8 cellular contexts compared by ENCODE assay signal in the genomic region with DNA sequence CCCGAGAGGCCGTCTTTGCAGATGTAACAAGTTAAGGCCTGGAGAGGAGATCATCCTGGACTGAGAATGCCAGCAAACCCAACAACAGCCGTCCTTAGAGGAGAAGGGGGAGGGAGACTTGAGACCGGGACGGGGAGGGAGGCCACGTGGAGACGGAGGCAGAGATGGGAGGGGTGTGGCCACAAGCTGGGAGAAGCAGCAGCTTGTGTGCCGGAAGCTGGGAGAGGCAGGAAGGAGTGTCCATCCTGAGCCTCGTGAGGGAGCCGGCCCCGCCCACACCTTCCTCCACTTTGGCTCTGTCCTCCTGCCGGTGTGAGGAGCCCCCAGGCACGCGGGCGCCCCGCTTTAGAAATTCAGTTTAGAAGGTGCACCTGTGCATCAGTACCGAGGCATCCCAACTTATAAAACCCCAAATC.
A peak's percentile ranks its signal among the peaks of the same experiment; 100 is the strongest.
DNase-seq lines count a peak whose midpoint lies in the region; ATAC-seq and TF ChIP-seq lines count a peak whose summit lies in the region.

No MANE protein-coding gene starts in this region.

- TF ChIP-seq CTCF in WERI-Rb-1 (IDR thresholded peaks at IDR 0.05; ENCODE audit: low read depth, low read length) = no peak

- peaks cover 8% of the 10 kb centered on the region for H3K4me1 ChIP-seq in effector memory CD4-positive, alpha-beta T cell (ENCODE audit: control insufficient read depth, insufficient read depth, low read length, poor library complexity, severe bottlenecking)

- DNase-seq in Right ventricle myocardium superior = peak; percentile 47
- no peak for DNase-seq in cardiac septum (ENCODE audit: low spot score)
- DNase-seq in NCI-H2029 treated with DMSO at 0.1 percent for 48 hours (lab: John Stamatoyannopoulos, UW) = peak; percentile 27
- peak; percentile 91 for DNase-seq in WERI-Rb-1
- peak; percentile 32 for DNase-seq in left ventricle myocardium superior
- DNase-seq in skeletal muscle cell (ENCODE audit: low read depth) = peak; percentile 34
- no peak for DNase-seq in effector memory CD4-positive, alpha-beta T cell

- intact Hi-C loops in Right ventricle myocardium superior (cut with DNase I) = no loop called here
- intact Hi-C loops in cardiac septum (cut with DNase I) = loop anchor here (5.0 kb wide), 2 partner anchors 445 to 980 kb away; no protein-coding TSS in a partner anchor
- intact Hi-C loops in left ventricle myocardium superior (cut with micrococcal nuclease) = no loop called here

- H3K36me3 ChIP-seq in WERI-Rb-1 = no peaks in the 10 kb centered on the region
- H3K36me3 ChIP-seq in effector memory CD4-positive, alpha-beta T cell (ENCODE audit: control insufficient read depth, insufficient read depth, low read length) = no peaks in the 10 kb centered on the region

- peak; percentile 34 for ATAC-seq in Right ventricle myocardium superior (ENCODE audit: poor library complexity)
- ATAC-seq in left ventricle myocardium superior = peak; percentile 49
- no peak for ATAC-seq in GM19463 (IDR thresholded peaks at IDR 0.05; ENCODE audit: unreplicated experiment)

- no peaks in the 10 kb centered on the region for H3K27me3 ChIP-seq in WERI-Rb-1 (ENCODE audit: insufficient read depth, low read depth, severe bottlenecking)
- no peaks in the 10 kb centered on the region for H3K27me3 ChIP-seq in effector memory CD4-positive, alpha-beta T cell (replicated peaks; ENCODE audit: control insufficient read depth, insufficient read depth, low read length, poor library complexity, severe bottlenecking)

- H3K27ac ChIP-seq in WERI-Rb-1 = no peak overlapping the region
- H3K27ac ChIP-seq in effector memory CD4-positive, alpha-beta T cell (ENCODE audit: insufficient read depth, low read length, poor library complexity, severe bottlenecking) = no peak overlapping the region

- H3K4me3 ChIP-seq in WERI-Rb-1 (ENCODE audit: low read depth, low read length) = peak overlapping the region; percentile 32
- peak overlapping the region; percentile 40 for H3K4me3 ChIP-seq in skeletal muscle cell (ENCODE audit: low read depth, low read length)
- H3K4me3 ChIP-seq in effector memory CD4-positive, alpha-beta T cell (ENCODE audit: insufficient read depth, low read depth, low read length, poor library complexity, severe bottlenecking) = no peak overlapping the region

- no peaks in the 10 kb centered on the region for H3K9me3 ChIP-seq in WERI-Rb-1 (ENCODE audit: severe bottlenecking)
- H3K9me3 ChIP-seq in effector memory CD4-positive, alpha-beta T cell (ENCODE audit: control insufficient read depth, low read length) = no peaks in the 10 kb centered on the region

Comparison
In these comparisons a context has a peak if more than half of its experiments do, and no peak if none do; other contexts are left out.
1. DNase-seq: peak in Right ventricle myocardium superior (single experiment), NCI-H2029 treated with DMSO at 0.1 percent for 48 hours (single experiment), WERI-Rb-1 (single experiment), left ventricle myocardium superior (single experiment) and skeletal muscle cell (single experiment); none in cardiac septum (single experiment) and effector memory CD4-positive, alpha-beta T cell (0 of 3).